28 cellular contexts compared by ENCODE assay signal in the genomic region with DNA sequence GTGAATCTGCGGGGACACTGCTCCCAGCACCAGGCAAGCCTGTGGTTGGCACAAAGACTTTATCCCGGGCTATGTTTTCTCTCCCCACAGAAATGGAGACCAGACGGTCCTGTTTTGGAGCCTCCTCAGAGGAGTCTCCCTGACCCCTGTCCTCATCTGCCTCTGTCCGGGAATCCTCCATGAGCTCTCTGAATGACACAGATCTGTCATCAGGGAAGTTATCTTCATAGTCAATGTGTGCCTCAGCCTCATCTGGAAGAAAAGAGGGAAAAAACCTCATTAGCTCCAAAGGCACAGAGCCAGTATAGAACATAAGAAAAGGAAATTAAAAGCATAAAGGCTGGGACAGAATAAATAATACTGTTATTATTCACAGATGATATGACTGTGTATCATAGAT. TPM values are rescaled to one million over a fixed set of nuclear protein-coding genes. Genes with fewer than 3 reads are reported as not detected.
DNase-seq lines count a peak whose midpoint lies in the region; ATAC-seq, FAIRE-seq and TF ChIP-seq lines count a peak whose summit lies in the region.
"Had no signal": no experiment of that assay in that cellular context is flagged by ENCODE, and none has a peak within 500 bp of the region (broad histone marks: within the 10 kb centered on the region; RNA-seq: fewer than 3 reads in every experiment).

No MANE protein-coding gene starts in this region.

- no peak for TF ChIP-seq RAD21 in A549 (conservative IDR thresholded peaks at IDR 0.05 in 1 of 2, IDR thresholded peaks at IDR 0.05 in 1 of 2)

- POLR2A ChIA-PET in A549 (lab: Yijun Ruan, JAX) = no interaction called here

- peaks cover 10% of the 10 kb centered on the region for H3K36me3 Mint-ChIP-seq in chondrocyte (ENCODE audit: low read depth)
- no peaks in the 10 kb centered on the region for H3K36me3 Mint-ChIP-seq in neural progenitor cell
- H3K36me3 Mint-ChIP-seq: CD8-positive, alpha-beta T cell had no signal

- H3K27me3 Mint-ChIP-seq in chondrocyte (ENCODE audit: low read depth) = no peaks in the 10 kb centered on the region
- peaks cover 6% of the 10 kb centered on the region for H3K27me3 Mint-ChIP-seq in neural progenitor cell (ENCODE audit: insufficient read depth, low read depth)

- no peak for FAIRE-seq in A549 (lab: Jason Lieb, UNC)
- FAIRE-seq: GM12878, GM12892, GM18507 had no signal

- intact Hi-C loops in ascending aorta (cut with DNase I) = no loop called here

- no peak for ATAC-seq in A549
- ATAC-seq in HG02798 (IDR thresholded peaks at IDR 0.05; ENCODE audit: poor library complexity, unreplicated experiment) = no peak
- ATAC-seq in GM19455 (IDR thresholded peaks at IDR 0.05; ENCODE audit: unreplicated experiment) = no peak
- ATAC-seq: CD8-positive, alpha-beta T cell; GM12878 had no signal

- TF ChIP-seq EP300 in A549 (IDR thresholded peaks at IDR 0.05) = no peak

- CTCF ChIA-PET in A549 (lab: Yijun Ruan, JAX) = interaction anchor here (1.2 kb wide), 1 partner anchor 22 kb away, joined by 6 read pairs; no protein-coding TSS in a partner anchor

- H3K79me2 ChIP-seq in neural progenitor cell (ENCODE audit: low read depth) = no peaks in the 10 kb centered on the region

- TF ChIP-seq POLR2A in A549 (IDR thresholded peaks at IDR 0.05; ENCODE audit: low read length) = 0 out of 2 replicates have a peak, but pooled peaks have one; percentile 1

- H3K9ac ChIP-seq in neural progenitor cell = no peak overlapping the region
- H3K9ac ChIP-seq: BLaER1 treated with 17β-estradiol and CSF1 and Interleukin-3, amounts not matched to agents 10 nM and 100 nM had no signal

- H3K9me3 Mint-ChIP-seq in chondrocyte (ENCODE audit: low read depth) (no peaks in the 10 kb centered on the region), neural progenitor cell (no peaks in the 10 kb centered on the region)
- H3K9me3 Mint-ChIP-seq: CD4-positive, alpha-beta T cell; CD8-positive, alpha-beta T cell had no signal

- peaks cover 45% of the 10 kb centered on the region for H3K4me1 Mint-ChIP-seq in chondrocyte (ENCODE audit: low read depth)
- no peaks in the 10 kb centered on the region for H3K4me1 Mint-ChIP-seq in neural progenitor cell

- no peaks in the 10 kb centered on the region for H3K4me1 ChIP-seq in A549
- H3K4me1 ChIP-seq in ascending aorta = peaks cover 3 to 38% of the 10 kb centered on the region in 2 donors
- no peaks in the 10 kb centered on the region for H3K4me1 ChIP-seq in neural progenitor cell
- H3K4me1 ChIP-seq: Caco-2 had no signal

- H3K4me2 ChIP-seq in A549 = no peak overlapping the region
- no peak overlapping the region for H3K4me2 ChIP-seq in neural progenitor cell
- H3K4me2 ChIP-seq: BLaER1 treated with 17β-estradiol and CSF1 and Interleukin-3, amounts not matched to agents 10 nM and 100 nM had no signal

- WGBS in A549 (ENCODE audit: missing lambda C conversion rate) = 78% methylated on average over 4 of the region's 4 CpGs

- TF ChIP-seq CTCF in A549 (IDR thresholded peaks at IDR 0.05) (no peak), ascending aorta (IDR thresholded peaks at IDR 0.05) (no peak), chondrocyte (IDR thresholded peaks at IDR 0.05) (no peak), neural progenitor cell (IDR thresholded peaks at IDR 0.05) (no peak)

- H3K4me3 Mint-ChIP-seq in chondrocyte (ENCODE audit: unreplicated experiment) (no peak overlapping the region), neural progenitor cell (no peak overlapping the region)
- H3K4me3 Mint-ChIP-seq: B cell; CD4-positive, alpha-beta T cell; CD8-positive, alpha-beta T cell had no signal

- H3K27me3 ChIP-seq in ascending aorta (no peaks in the 10 kb centered on the region), neural progenitor cell (no peaks in the 10 kb centered on the region)
- H3K27me3 ChIP-seq: BLaER1 treated with 17β-estradiol and CSF1 and Interleukin-3, amounts not matched to agents 10 nM and 100 nM had no signal

- H3K4me3 ChIP-seq in A549 = no peak overlapping the region
- H3K4me3 ChIP-seq in ascending aorta = no peak overlapping the region
- no peak overlapping the region for H3K4me3 ChIP-seq in neural progenitor cell
- H3K4me3 ChIP-seq: BLaER1 treated with 17β-estradiol and CSF1 and Interleukin-3, amounts not matched to agents 10 nM and 100 nM; GM12878 had no signal

- H3K36me3 ChIP-seq in ascending aorta (peaks cover 11 to 25% of the 10 kb centered on the region in 2 donors), neural progenitor cell (no peaks in the 10 kb centered on the region)
- H3K36me3 ChIP-seq: BLaER1 treated with 17β-estradiol and CSF1 and Interleukin-3, amounts not matched to agents 10 nM and 100 nM had no signal

- H4K20me1 ChIP-seq in neural progenitor cell (ENCODE audit: low read depth) = no peaks in the 10 kb centered on the region
- H4K20me1 ChIP-seq: BLaER1 treated with 17β-estradiol and CSF1 and Interleukin-3, amounts not matched to agents 10 nM and 100 nM had no signal

- H2AFZ ChIP-seq in neural progenitor cell (replicated peaks) = no peak overlapping the region

- H3F3A ChIP-seq in neural progenitor cell (ENCODE audit: low read depth) = no peaks in the 10 kb centered on the region

- H3K9me3 ChIP-seq in A549 (no peaks in the 10 kb centered on the region), ascending aorta (no peaks in the 10 kb centered on the region), neural progenitor cell (ENCODE audit: low read depth) (no peaks in the 10 kb centered on the region)
- H3K9me3 ChIP-seq: BLaER1 treated with 17β-estradiol and CSF1 and Interleukin-3, amounts not matched to agents 10 nM and 100 nM; Caco-2 had no signal

- peak overlapping the region; percentile 42 for H3K27ac Mint-ChIP-seq in chondrocyte (ENCODE audit: unreplicated experiment)
- peak overlapping the region; percentile 44 for H3K27ac Mint-ChIP-seq in neural progenitor cell
- H3K27ac Mint-ChIP-seq: B cell; CD4-positive, alpha-beta T cell; CD8-positive, alpha-beta T cell had no signal

- H3K27ac ChIP-seq in A549 (no peak overlapping the region), ascending aorta (peak overlapping the region; percentile 43 to 78), neural progenitor cell (no peak overlapping the region)
- H3K27ac ChIP-seq: 22Rv1; BLaER1 treated with 17β-estradiol and CSF1 and Interleukin-3, amounts not matched to agents 10 nM and 100 nM; C4-2B had no signal

- DNase-seq in A549 (ENCODE audit: low read depth in 1 of 2, low spot score in 1 of 2) = no peak
- DNase-seq in ascending aorta (ENCODE audit: low spot score in 2 of 2) = no peak
- DNase-seq in chondrocyte (ENCODE audit: low spot score) = no peak
- DNase-seq in neural progenitor cell (ENCODE audit: low spot score) = no peak
- no peak for DNase-seq in SIG-M5 (lab: John Stamatoyannopoulos, UW)
- DNase-seq in D341Med (ENCODE audit: low spot score) = no peak
- DNase-seq: ACHN; AML-193; Caco-2; Calu3; CD4-positive, alpha-beta T cell; CD8-positive, alpha-beta T cell; DMS 273 treated with DMSO at 0.1 percent for 48 hours; DMS153; DMS53; DMS79; DND-41; EL; GDM1 had no signal

TF ChIP-seq in A549, 52 proteins besides CTCF, POLR2A, EP300 and RAD21 (continues in another document):
- no peak for TF ChIP-seq JUN (IDR thresholded peaks at IDR 0.05)
- no peak for TF ChIP-seq PHF8 (IDR thresholded peaks at IDR 0.05; ENCODE audit: borderline replicate concordance, low read depth)
- no peak for TF ChIP-seq SREBF2 (IDR thresholded peaks at IDR 0.05)
- TF ChIP-seq BHLHE40 (IDR thresholded peaks at IDR 0.05; ENCODE audit: low read depth, low read length) = no peak
- no peak for TF ChIP-seq TP53 (CRISPR knock-in tag; IDR thresholded peaks at IDR 0.05)
- no peak for TF ChIP-seq FOSL2 (IDR thresholded peaks at IDR 0.05)
- TF ChIP-seq FOSL2 (CRISPR knock-in tag; IDR thresholded peaks at IDR 0.05) = no peak
- TF ChIP-seq NR3C1 (IDR thresholded peaks at IDR 0.05) = no peak
- TF ChIP-seq EHMT2 (IDR thresholded peaks at IDR 0.05; ENCODE audit: low read depth) = no peak
- TF ChIP-seq RARB (CRISPR knock-in tag; IDR thresholded peaks at IDR 0.05) = no peak
- TF ChIP-seq, protein P1, sequence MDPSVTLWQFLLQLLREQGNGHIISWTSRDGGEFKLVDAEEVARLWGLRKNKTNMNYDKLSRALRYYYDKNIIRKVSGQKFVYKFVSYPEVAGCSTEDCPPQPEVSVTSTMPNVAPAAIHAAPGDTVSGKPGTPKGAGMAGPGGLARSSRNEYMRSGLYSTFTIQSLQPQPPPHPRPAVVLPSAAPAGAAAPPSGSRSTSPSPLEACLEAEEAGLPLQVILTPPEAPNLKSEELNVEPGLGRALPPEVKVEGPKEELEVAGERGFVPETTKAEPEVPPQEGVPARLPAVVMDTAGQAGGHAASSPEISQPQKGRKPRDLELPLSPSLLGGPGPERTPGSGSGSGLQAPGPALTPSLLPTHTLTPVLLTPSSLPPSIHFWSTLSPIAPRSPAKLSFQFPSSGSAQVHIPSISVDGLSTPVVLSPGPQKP (IDR thresholded peaks at IDR 0.05; ENCODE audit: low read depth, low read length) = no peak
- no peak for TF ChIP-seq HOXB5 (CRISPR knock-in tag; IDR thresholded peaks at IDR 0.05)

RNA-seq across cellular contexts. Expression of gene CRTAP, which starts 40.0 kb away (rescaled TPM):
- polyA plus RNA-seq in A549 (2011; rRNA removed) (355 and 384 TPM in 2 replicates), A549 (2017; fragmentation: RNase III; extraction: RNeasy Plus Mini Kit Qiagen cat#74134 plus additional on column Dnase treatment) (173 to 185 TPM (median 181 TPM) in 3 replicates)
- 141 and 207 TPM in 2 replicates for polyA plus RNA-seq in A549 (2012; cell fraction: cytosol; rRNA removed)
- polyA plus RNA-seq in A549 (2012; cell fraction: nucleus; rRNA removed) = 73.1 and 74.0 TPM in 2 replicates
- 135 and 148 TPM in 2 replicates for polyA minus RNA-seq in A549 (2011; rRNA and poly(A)+ RNA removed)
- total RNA-seq in ascending aorta (300 TPM), chondrocyte (269 to 358 TPM (median 276 TPM) in 3 replicates), neural progenitor cell (ENCODE audit: low replicate concordance) (127 and 137 TPM in 2 replicates)

RNA-seq across cellular contexts. Expression of gene GLB1, which starts 56.8 kb away (rescaled TPM):
- polyA plus RNA-seq in A549 (2011; rRNA removed) (90.4 and 101 TPM in 2 replicates), A549 (2017; fragmentation: RNase III; extraction: RNeasy Plus Mini Kit Qiagen cat#74134 plus additional on column Dnase treatment) (44.3 to 53.3 TPM (median 51.7 TPM) in 3 replicates)
- polyA plus RNA-seq in A549 (2012; cell fraction: cytosol; rRNA removed) = 33.7 and 43.9 TPM in 2 replicates
- polyA plus RNA-seq in A549 (2012; cell fraction: nucleus; rRNA removed) = 64.9 and 83.8 TPM in 2 replicates
- polyA minus RNA-seq in A549 (2011; rRNA and poly(A)+ RNA removed) = 71.1 and 74.4 TPM in 2 replicates
- total RNA-seq in ascending aorta (39.7 TPM), chondrocyte (80.5 to 96.4 TPM (median 95.4 TPM) in 3 replicates), neural progenitor cell (ENCODE audit: low replicate concordance) (49.5 and 87.9 TPM in 2 replicates)

RNA-seq across cellular contexts. Expression of gene TMPPE, which starts 56.8 kb away (rescaled TPM):
- polyA plus RNA-seq in A549 (2011; rRNA removed) (2.4 and 2.5 TPM in 2 replicates), A549 (2017; fragmentation: RNase III; extraction: RNeasy Plus Mini Kit Qiagen cat#74134 plus additional on column Dnase treatment) (1.0 to 1.3 TPM (median 1.1 TPM) in 3 replicates)
- 1.4 and 1.6 TPM in 2 replicates for polyA plus RNA-seq in A549 (2012; cell fraction: cytosol; rRNA removed)
- polyA plus RNA-seq in A549 (2012; cell fraction: nucleus; rRNA removed) = 2.2 and 2.9 TPM in 2 replicates
- polyA minus RNA-seq in A549 (2011; rRNA and poly(A)+ RNA removed) = 9.3 and 11.3 TPM in 2 replicates
- total RNA-seq in ascending aorta (7.3 TPM), chondrocyte (8.1 to 9.6 TPM (median 9.5 TPM) in 3 replicates), neural progenitor cell (ENCODE audit: low replicate concordance) (2.2 and 2.5 TPM in 2 replicates)

Comparison
In these comparisons a context has a peak if more than half of its experiments do, and no peak if none do; other contexts are left out.
1. H3K27ac ChIP-seq: peak in ascending aorta (2 of 2); none in A549 (0 of 2) and neural progenitor cell (single experiment).